Comparison of ENCODE assay signal across 35 cellular contexts in the genomic region with DNA sequence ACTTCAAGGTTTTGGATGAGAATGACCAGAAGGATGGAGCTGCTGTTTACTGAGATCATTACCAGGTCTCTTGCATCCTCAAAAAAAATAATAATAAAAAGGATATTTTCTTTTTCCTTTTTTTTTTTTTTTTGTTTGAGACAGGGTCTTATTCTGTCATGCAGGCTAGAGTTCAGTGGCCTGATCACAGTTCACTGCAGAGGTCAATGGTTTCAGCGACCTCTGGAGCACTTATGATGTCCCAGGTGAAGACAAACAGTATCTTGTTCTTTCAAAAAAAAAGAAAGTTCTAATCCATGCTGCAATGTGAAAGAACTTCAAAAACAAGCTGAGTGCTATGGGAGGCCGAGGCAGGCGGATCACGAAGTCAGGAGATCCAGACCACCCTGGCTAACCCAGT.
"Had no signal": no experiment of that assay in that cellular context is flagged by ENCODE, and none has a peak within 500 bp of the region (broad histone marks: within the 10 kb centered on the region; RNA-seq: fewer than 3 reads in every experiment).

No MANE protein-coding gene starts in this region.

- H3K4me2 ChIP-seq: KMS-11 had no signal

- H3K36me3 ChIP-seq: MG63 had no signal

- H3K27ac ChIP-seq: KMS-11 had no signal

- H3K9ac ChIP-seq: KMS-11 had no signal

- DNase-seq: Karpas-422, Kasumi-1, MG63, MM.1S, MV-4-11, NCI-H1048, NCI-H1092, NCI-H1092 treated with DMSO at 0.1 percent for 48 hours, NCI-H1105, NCI-H1105 treated with DMSO at 0.1 percent for 48 hours, NCI-H1417, NCI-H1417 treated with DMSO at 0.1 percent for 48 hours, NCI-H1436, NCI-H1436 treated with DMSO at 0.1 percent for 48 hours, NCI-H146, NCI-H1694, NCI-H1694 treated with DMSO at 0.1 percent for 48 hours, NCI-H187, NCI-H187 treated with DMSO at 0.1 percent for 48 hours, NCI-H1930, NCI-H2029, NCI-H2029 treated with DMSO at 0.1 percent for 48 hours, NCI-H2081, NCI-H2081 treated with DMSO at 0.1 percent for 48 hours, NCI-H2107, NCI-H2171, NCI-H2171 treated with DMSO at 0.1 percent for 48 hours, NCI-H2227 treated with DMSO at 0.1 percent for 48 hours, NCI-H226, NCI-H345, NCI-H446, NCI-H446 treated with DMSO at 0.1 percent for 48 hours, NCI-H510A, NCI-H510A treated with DMSO at 0.1 percent for 48 hours had no signal

- H3K4me3 ChIP-seq: MG63 had no signal
